ENCODE assay signal across 13 cellular contexts in genomic region chr3:186722457-186722856, GRCh38. TPM values are rescaled to one million over a fixed set of nuclear protein-coding genes. Genes with fewer than 3 reads are reported as not detected.
DNase-seq lines count a peak whose midpoint lies in the region; ATAC-seq and TF ChIP-seq lines count a peak whose summit lies in the region.
"Had no signal": no experiment of that assay in that cellular context is flagged by ENCODE, and none has a peak within 500 bp of the region (broad histone marks: within the 10 kb centered on the region; RNA-seq: fewer than 3 reads in every experiment).

No MANE protein-coding gene starts in this region.

- H3K4me3 Mint-ChIP-seq in T-helper 17 cell (no peak overlapping the region), CD14-positive monocyte (no peak overlapping the region)
- H3K4me3 Mint-ChIP-seq: IgD-negative memory B cell, memory B cell had no signal

- H3K27ac ChIP-seq in HCT116 (ENCODE audit: low read depth, low read length) (no peak overlapping the region), stomach (no peak overlapping the region)
- H3K27ac ChIP-seq: skin epidermis had no signal

- H3K27me3 Mint-ChIP-seq in T-helper 17 cell (no peaks in the 10 kb centered on the region), CD14-positive monocyte (ENCODE audit: low read depth in 3 of 3) (peaks cover 2 to 10% (median 5%) of the 10 kb centered on the region in 3 donors)
- H3K27me3 Mint-ChIP-seq: IgD-negative memory B cell had no signal

- H3K4me1 ChIP-seq in HCT116 (ENCODE audit: control insufficient read depth in 1 of 2, insufficient read depth in 2 of 2, low read length in 2 of 2) (no peaks in the 10 kb centered on the region), stomach (peaks cover 0 to 5% (median 0%) of the 10 kb centered on the region in 4 donors)

- no peaks in the 10 kb centered on the region for H4K20me1 ChIP-seq in HCT116 (ENCODE audit: insufficient read depth)

- peaks cover 0 to 2% (median 0%) of the 10 kb centered on the region in 7 donors for H3K9me3 Mint-ChIP-seq in CD14-positive monocyte
- H3K9me3 Mint-ChIP-seq: IgD-negative memory B cell, memory B cell had no signal

- TF ChIP-seq CTCF in HCT116 (IDR thresholded peaks at IDR 0.05 in 2 of 3, conservative IDR thresholded peaks at IDR 0.05 in 1 of 3; ENCODE audit: borderline replicate concordance in 1 of 3, insufficient read depth in 1 of 3, low read depth in 2 of 3, low read length in 2 of 3) = peak; percentile 38 to 47 (median 40); a peak in 5 of 6 replicates
- TF ChIP-seq CTCF in stomach (IDR thresholded peaks at IDR 0.05) = no peak
- no peak for TF ChIP-seq CTCF in CD14-positive monocyte (IDR thresholded peaks at IDR 0.05)

- H3K27ac Mint-ChIP-seq in T-helper 17 cell = peak overlapping the region; percentile 74
- H3K27ac Mint-ChIP-seq in CD14-positive monocyte = no peak overlapping the region
- H3K27ac Mint-ChIP-seq: IgD-negative memory B cell, memory B cell had no signal

- intact Hi-C loops in HCT116 (cut with micrococcal nuclease) = no loop called here
- intact Hi-C loops in stomach (cut with DNase I; ENCODE audit: low total_unique reads) = no loop called here
- intact Hi-C loops in CD14-positive monocyte (cut with micrococcal nuclease) = no loop called here

- no peaks in the 10 kb centered on the region for H3K9me2 ChIP-seq in HCT116 (ENCODE audit: insufficient read depth)

- DNase-seq in AG08396 (ENCODE audit: low spot score) (peak; percentile 17), HCT116 (ENCODE audit: low read depth, low spot score) (peak; percentile 18), T-helper 17 cell (no peak), hepatic stellate cell (ENCODE audit: low spot score) (peak; percentile 21), stomach (no peak), CD14-positive monocyte (ENCODE audit: low spot score) (no peak)
- no peak for DNase-seq in activated CD8-positive, alpha-beta memory T cell treated with anti-CD3 and anti-CD28 coated beads for 24 hours
- DNase-seq: activated gamma-delta T cell treated with Interleukin-2 at 50 U/mL for 16 hours; NK-92 treated with Interleukin-12 subunit alpha and Interleukin-12 subunit beta, amount 100 ng/mL, for 24 hours had no signal

- POLR2A ChIA-PET in HCT116 (lab: Charles Lee) = interaction anchor here (0.7 kb wide), 1 partner anchor 61 kb away, joined by 3 read pairs; the partner anchor contains the start of gene EIF4A2

- no peak overlapping the region for H3K9ac ChIP-seq in HCT116 (ENCODE audit: low read length)

- RAD21 ChIA-PET in HCT116 (lab: Charles Lee; ENCODE audit: low non-redundant PET in 1 of 2, low total read pairs in 2 of 2, uncharacterized antibody in 2 of 2, unreplicated experiment in 2 of 2) = no interaction called here

- TF ChIP-seq POLR2A in HCT116 (IDR thresholded peaks at IDR 0.05; ENCODE audit: borderline replicate concordance, extremely low read depth, insufficient read depth, insufficient read length) (no peak), stomach (IDR thresholded peaks at IDR 0.05) (no peak)

- no peaks in the 10 kb centered on the region for H3K36me3 Mint-ChIP-seq in T-helper 17 cell (ENCODE audit: low read depth)
- H3K36me3 Mint-ChIP-seq in CD14-positive monocyte = no peaks in the 10 kb centered on the region
- H3K36me3 Mint-ChIP-seq: IgD-negative memory B cell, memory B cell had no signal

- CTCF ChIA-PET in HCT116 (lab: Charles Lee) = no interaction called here

- H3K27me3 ChIP-seq in HCT116 (ENCODE audit: insufficient read depth, low read length) = no peaks in the 10 kb centered on the region
- H3K27me3 ChIP-seq in stomach = no peaks in the 10 kb centered on the region

- peak; percentile 65 for TF ChIP-seq RAD21 in HCT116 (IDR thresholded peaks at IDR 0.05; ENCODE audit: low read depth)

- H3K79me2 ChIP-seq in HCT116 (ENCODE audit: insufficient read depth, low read length) = no peaks in the 10 kb centered on the region

- no peak overlapping the region for H3K4me2 ChIP-seq in HCT116 (ENCODE audit: low read length)

- H3K36me3 ChIP-seq in HCT116 (ENCODE audit: control insufficient read depth in 1 of 2, insufficient read depth in 2 of 2, low read length in 2 of 2) (no peaks in the 10 kb centered on the region), stomach (no peaks in the 10 kb centered on the region)

- WGBS in stomach, 5 donors = 27 to 41% (median 36%) methylated on average over 7 of the region's 7 CpGs

- TF ChIP-seq EP300 in stomach (IDR thresholded peaks at IDR 0.05) = no peak

- H2AFZ ChIP-seq in HCT116 (ENCODE audit: low read depth, low read length, poor library complexity, severe bottlenecking) = peak overlapping the region; percentile 35

- no peaks in the 10 kb centered on the region for H3K4me1 Mint-ChIP-seq in T-helper 17 cell
- H3K4me1 Mint-ChIP-seq in CD14-positive monocyte = no peaks in the 10 kb centered on the region
- H3K4me1 Mint-ChIP-seq: IgD-negative memory B cell, memory B cell had no signal

- ATAC-seq in HCT116 (peak; percentile 97), T-helper 17 cell (no peak), GM19452 (IDR thresholded peaks at IDR 0.05; ENCODE audit: unreplicated experiment) (no peak)

- H3K4me3 ChIP-seq in HCT116 (replicated peaks in 1 of 2; ENCODE audit: low read depth in 1 of 2, low read length in 2 of 2) (no peak overlapping the region), stomach (no peak overlapping the region)
- H3K4me3 ChIP-seq: skin epidermis had no signal

- BruUV-seq in HCT116 (replicated peaks; lab: Mats Ljungman, UMichigan) = no TSS peak

- H3K9me3 ChIP-seq in HCT116 (ENCODE audit: control insufficient read depth in 1 of 2, insufficient read depth in 1 of 2, low read depth in 1 of 2, low read length in 2 of 2) (no peaks in the 10 kb centered on the region), T-helper 17 cell (ENCODE audit: control insufficient read depth, low read length, poor library complexity, severe bottlenecking) (no peaks in the 10 kb centered on the region), stomach (no peaks in the 10 kb centered on the region)

TF ChIP-seq in HCT116, 20 proteins besides CTCF, POLR2A, EP300 and RAD21:
- TF ChIP-seq, protein P1, sequence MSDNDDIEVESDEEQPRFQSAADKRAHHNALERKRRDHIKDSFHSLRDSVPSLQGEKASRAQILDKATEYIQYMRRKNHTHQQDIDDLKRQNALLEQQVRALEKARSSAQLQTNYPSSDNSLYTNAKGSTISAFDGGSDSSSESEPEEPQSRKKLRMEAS (IDR thresholded peaks at IDR 0.05) = no peak
- TF ChIP-seq YY1 (IDR thresholded peaks at IDR 0.05; ENCODE audit: extremely low read depth, insufficient replicate concordance, low read depth, low read length) (no peak), CEBPB (IDR thresholded peaks at IDR 0.05; ENCODE audit: low read depth) (no peak), SIN3A (IDR thresholded peaks at IDR 0.05; ENCODE audit: low read depth) (0 out of 2 replicates have a peak, but pooled peaks have one; percentile 28), REST (IDR thresholded peaks at IDR 0.05; ENCODE audit: low read depth) (no peak)
- TF ChIP-seq, protein P2, sequence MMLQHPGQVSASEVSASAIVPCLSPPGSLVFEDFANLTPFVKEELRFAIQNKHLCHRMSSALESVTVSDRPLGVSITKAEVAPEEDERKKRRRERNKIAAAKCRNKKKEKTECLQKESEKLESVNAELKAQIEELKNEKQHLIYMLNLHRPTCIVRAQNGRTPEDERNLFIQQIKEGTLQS (IDR thresholded peaks at IDR 0.05) = no peak

RNA-seq across cellular contexts. Expression of gene KNG1, which starts 5.3 kb away (rescaled TPM):
- total RNA-seq in HCT116 (2021; ENCODE audit: unreplicated experiment) (0.25 TPM), T-helper 17 cell (not detected), stomach (not detected)
- not detected in 2 replicates for polyA plus RNA-seq in HCT116 (2012)
- polyA plus RNA-seq in stomach (under 1 TPM in 1 of 3 donors, not detected in 2; 0.18 TPM), CD14-positive monocyte (not detected)
- polyA plus RNA-seq: IgD-negative memory B cell had no signal

RNA-seq across cellular contexts. Expression of gene HRG, which starts 56.6 kb away (rescaled TPM):
- 0.42 TPM for total RNA-seq in HCT116 (2021; ENCODE audit: unreplicated experiment)
- 0.41 and 0.66 TPM in 2 replicates for polyA plus RNA-seq in HCT116 (2012)
- total RNA-seq in T-helper 17 cell = not detected
- total RNA-seq in stomach = not detected
- not detected for polyA plus RNA-seq in stomach
- polyA plus RNA-seq in CD14-positive monocyte = not detected
- polyA plus RNA-seq: IgD-negative memory B cell had no signal

Comparison
In these comparisons a context has a peak if more than half of its experiments do, and no peak if none do; other contexts are left out.
1. DNase-seq: peak in AG08396 (single experiment), HCT116 (single experiment) and hepatic stellate cell (single experiment); none in T-helper 17 cell (0 of 3), activated CD8-positive, alpha-beta memory T cell treated with anti-CD3 and anti-CD28 coated beads for 24 hours (single experiment), stomach (single experiment) and CD14-positive monocyte (single experiment).
2. CTCF ChIP-seq: peak in HCT116 (3 of 3); none in stomach (0 of 7) and CD14-positive monocyte (single experiment).